1 cellular context compared by ENCODE assay signal in genomic region chr16:28802235-28803019, GRCh38.
TF ChIP-seq lines count a peak whose summit lies in the region.

No MANE protein-coding gene starts in this region.

TF ChIP-seq in K562, 482 proteins besides CTCF, POLR2A, EP300 and RAD21:
- TF ChIP-seq SMC3 (conservative IDR thresholded peaks at IDR 0.05; ENCODE audit: insufficient read depth, low read depth, low read length): peak; percentile 36; the same call in 1 of the 2 replicates
